ENCODE assay signal across 8 cellular contexts in genomic region chrX:107673401-107673800, GRCh38. TPM values are rescaled to one million over a fixed set of nuclear protein-coding genes. Genes with fewer than 3 reads are reported as not detected.
DNase-seq lines count a peak whose midpoint lies in the region; ATAC-seq and TF ChIP-seq lines count a peak whose summit lies in the region.

No MANE protein-coding gene starts in this region.

- H3K27ac ChIP-seq in mammary epithelial cell (ENCODE audit: insufficient read depth, low read depth, low read length) (peak overlapping the region; percentile 98), rectal smooth muscle tissue (ENCODE audit: low read depth, low read length) (peak overlapping the region; percentile 63)

- H4K20me1 ChIP-seq in mammary epithelial cell (ENCODE audit: insufficient read depth, low read length), result no peaks in the 10 kb centered on the region

- peaks cover 3% of the 10 kb centered on the region for H3K79me2 ChIP-seq in mammary epithelial cell (ENCODE audit: insufficient read depth, low read length)

- H3K36me3 ChIP-seq in mammary epithelial cell (ENCODE audit: insufficient read depth, low read length) (no peaks in the 10 kb centered on the region), rectal smooth muscle tissue (ENCODE audit: control insufficient read depth, insufficient read depth, low read length) (no peaks in the 10 kb centered on the region)

- BruUV-seq in mammary epithelial cell (replicated peaks; lab: Mats Ljungman, UMichigan), result no TSS peak

- CTCF ChIA-PET in mammary epithelial cell (lab: Charles Lee; ENCODE audit: low non-redundant PET), result interaction anchor here (0.6 to 1.3 kb wide), 2 partner anchors 43 to 45 kb away, joined by 3 to 12 read pairs; no protein-coding TSS in a partner anchor

- no peak for TF ChIP-seq CTCF in mammary epithelial cell (conservative IDR thresholded peaks at IDR 0.05 in 1 of 2, IDR thresholded peaks at IDR 0.05 in 1 of 2; ENCODE audit: extremely low read depth in 1 of 2, insufficient read depth in 1 of 2, low read depth in 1 of 2, low read length in 2 of 2)

- intact Hi-C loops in mammary epithelial cell (cut with micrococcal nuclease), result loop anchor here (1.0 kb wide), 2 partner anchors 45 to 104 kb away; partner anchors contain the start of gene NCBP2L

- ATAC-seq in GM18870 (IDR thresholded peaks at IDR 0.05; ENCODE audit: unreplicated experiment) (peak; percentile 2), HG03196 (IDR thresholded peaks at IDR 0.05; ENCODE audit: unreplicated experiment) (peak; percentile 1), HG02885 (IDR thresholded peaks at IDR 0.05; ENCODE audit: poor library complexity, unreplicated experiment) (no peak)

- no peaks in the 10 kb centered on the region for H3K9me3 ChIP-seq in mammary epithelial cell (replicated peaks; ENCODE audit: insufficient read depth, low read length)

- no peak overlapping the region for H3K4me3 ChIP-seq in mammary epithelial cell (replicated peaks in 1 of 3; ENCODE audit: insufficient read depth in 1 of 3, low read depth in 2 of 3, low read length in 3 of 3)
- no peak overlapping the region for H3K4me3 ChIP-seq in rectal smooth muscle tissue (ENCODE audit: low read length)

- no peak overlapping the region for H2AFZ ChIP-seq in mammary epithelial cell (ENCODE audit: low read depth, low read length)

- dilution Hi-C loops in mammary epithelial cell (cut with HindIII; ENCODE audit: low sequenced_read_pairs), result no loop called here

- H3K4me1 ChIP-seq in mammary epithelial cell (ENCODE audit: insufficient read depth, low read length) (peaks cover 30% of the 10 kb centered on the region), rectal smooth muscle tissue (ENCODE audit: control insufficient read depth, insufficient read depth, low read length) (peaks cover 17% of the 10 kb centered on the region)

- H3K27me3 ChIP-seq in mammary epithelial cell (ENCODE audit: insufficient read depth, low read length) (peaks cover 3% of the 10 kb centered on the region), rectal smooth muscle tissue (ENCODE audit: control insufficient read depth, insufficient read depth, low read length) (peaks cover 3% of the 10 kb centered on the region)

- no peak for DNase-seq in mammary epithelial cell
- DNase-seq in KBM-7, result no peak
- DNase-seq in 8988T, result no peak
- no peak for DNase-seq in GM19240 (ENCODE audit: insufficient read length, low spot score)

- in situ Hi-C loops in mammary epithelial cell (cut with MboI; ENCODE audit: low sequenced_read_pairs in 2 of 2), result loop anchor here (10.0 kb wide), 1 partner anchor 101 kb away; the partner anchor contains the start of genes NCBP2L (in 2 of the 2) and TSC22D3 (in 2 of the 2)
- in situ Hi-C loops in KBM-7 (cut with MboI; ENCODE audit: low pct_unique_long_range_greater_than_20kb, low sequenced_read_pairs), result no loop called here

- H3K4me2 ChIP-seq in mammary epithelial cell (ENCODE audit: insufficient read depth, low read depth, low read length), result peak overlapping the region; percentile 10

- H3K9ac ChIP-seq in mammary epithelial cell (ENCODE audit: insufficient read depth, low read length) (peak overlapping the region; percentile 97), rectal smooth muscle tissue (ENCODE audit: low read length) (no peak overlapping the region)

- 90% methylated on average over 6 of the region's 6 CpGs for WGBS in mammary epithelial cell (ENCODE audit: low coverage, missing lambda C conversion rate)

RNA-seq across cellular contexts. Expression of gene PRPS1, which starts 45.1 kb away (rescaled TPM):
- total RNA-seq in mammary epithelial cell, result 10 to 100 TPM; 23.2 to 34.1 TPM
- 34.6 TPM for polyA plus RNA-seq in mammary epithelial cell
- 42.5 TPM for polyA minus RNA-seq in mammary epithelial cell
